In genomic region chr3:21059409-21059808, GRCh38 we compare ENCODE assay signal across 17 cellular contexts.
DNase-seq lines count a peak whose midpoint lies in the region; ATAC-seq and TF ChIP-seq lines count a peak whose summit lies in the region.
"Had no signal": no experiment of that assay in that cellular context is flagged by ENCODE, and none has a peak within 500 bp of the region (broad histone marks: within the 10 kb centered on the region; RNA-seq: fewer than 3 reads in every experiment).

No MANE protein-coding gene starts in this region.

- no peak for TF ChIP-seq POLR2A in thyroid gland (IDR thresholded peaks at IDR 0.05)

- H3K9ac ChIP-seq in adipocyte (ENCODE audit: low read length), result peak overlapping the region; percentile 55

- DNase-seq in AG08395 (ENCODE audit: low spot score), result peak; percentile 30
- peak; percentile 70 for DNase-seq in AG10803 (ENCODE audit: low read depth)
- DNase-seq in adipocyte (ENCODE audit: low read depth), result peak; percentile 57
- DNase-seq in fibroblast of villous mesenchyme (ENCODE audit: low read depth), result peak; percentile 17
- no peak for DNase-seq in thyroid gland
- DNase-seq in RWPE1 (ENCODE audit: low spot score), result no peak
- DNase-seq in glomerular visceral epithelial cell (ENCODE audit: extremely low spot score), result no peak
- DNase-seq: Caco-2; CD4-positive, CD25-positive, alpha-beta regulatory T cell; EL; KG1; NCI-H1105 treated with DMSO at 0.1 percent for 48 hours; NCI-H1694; NCI-H2081 treated with DMSO at 0.1 percent for 48 hours; SHP77 had no signal

- H3K4me1 ChIP-seq in adipocyte (ENCODE audit: control insufficient read depth, insufficient read depth, low read length), result peaks cover 19% of the 10 kb centered on the region
- H3K4me1 ChIP-seq in thyroid gland, result no peaks in the 10 kb centered on the region
- H3K4me1 ChIP-seq: Caco-2 had no signal

- CTCF ChIA-PET in RWPE1 (lab: Yijun Ruan, JAX), result no interaction called here

- intact Hi-C loops in thyroid gland (cut with DNase I), result no loop called here

- H3K9me3 ChIP-seq in adipocyte (ENCODE audit: control insufficient read depth, low read length) (no peaks in the 10 kb centered on the region), thyroid gland (no peaks in the 10 kb centered on the region)
- H3K9me3 ChIP-seq: Caco-2 had no signal

- POLR2A ChIA-PET in RWPE1 (lab: Yijun Ruan, JAX; ENCODE audit: low non-redundant PET), result no interaction called here

- no peak for TF ChIP-seq CTCF in AG10803 (conservative IDR thresholded peaks at IDR 0.05; ENCODE audit: low read length)
- no peak for TF ChIP-seq CTCF in fibroblast of villous mesenchyme (IDR thresholded peaks at IDR 0.05; ENCODE audit: insufficient read depth, low read depth, low read length)
- TF ChIP-seq CTCF in thyroid gland (IDR thresholded peaks at IDR 0.05), result no peak
- TF ChIP-seq CTCF in RWPE1 (conservative IDR thresholded peaks at IDR 0.05; ENCODE audit: low read depth), result no peak

- H3K36me3 ChIP-seq in adipocyte (ENCODE audit: control insufficient read depth, insufficient read depth, low read length, severe bottlenecking), result no peaks in the 10 kb centered on the region
- no peaks in the 10 kb centered on the region for H3K36me3 ChIP-seq in thyroid gland

- H3K27ac ChIP-seq in thyroid gland (no peak overlapping the region), RWPE1 (no peak overlapping the region)
- H3K27ac ChIP-seq: SK-N-MC had no signal

- H3K27me3 ChIP-seq in adipocyte (replicated peaks; ENCODE audit: control insufficient read depth, insufficient read depth, low read length) (no peaks in the 10 kb centered on the region), thyroid gland (no peaks in the 10 kb centered on the region)

- H3K4me3 ChIP-seq in AG10803 (ENCODE audit: low read length), result no peak overlapping the region
- H3K4me3 ChIP-seq in adipocyte (ENCODE audit: low read length), result peak overlapping the region; percentile 60
- no peak overlapping the region for H3K4me3 ChIP-seq in fibroblast of villous mesenchyme (ENCODE audit: low read depth, low read length)
- no peak overlapping the region for H3K4me3 ChIP-seq in thyroid gland (replicated peaks in 1 of 3)
- H3K4me3 ChIP-seq: SK-N-MC had no signal

- no peak for ATAC-seq in GM18511 (IDR thresholded peaks at IDR 0.05; ENCODE audit: unreplicated experiment)

- WGBS in thyroid gland, 2 donors, result 57 to 65% methylated on average over 3 of the region's 3 CpGs

Comparison
In these comparisons a context has a peak if more than half of its experiments do, and no peak if none do; other contexts are left out.
1. DNase-seq: peak in AG08395 (single experiment), AG10803 (single experiment), adipocyte (single experiment) and fibroblast of villous mesenchyme (single experiment); none in thyroid gland (0 of 2), RWPE1 (single experiment) and glomerular visceral epithelial cell (single experiment).